8 cellular contexts compared by ENCODE assay signal in the genomic region with DNA sequence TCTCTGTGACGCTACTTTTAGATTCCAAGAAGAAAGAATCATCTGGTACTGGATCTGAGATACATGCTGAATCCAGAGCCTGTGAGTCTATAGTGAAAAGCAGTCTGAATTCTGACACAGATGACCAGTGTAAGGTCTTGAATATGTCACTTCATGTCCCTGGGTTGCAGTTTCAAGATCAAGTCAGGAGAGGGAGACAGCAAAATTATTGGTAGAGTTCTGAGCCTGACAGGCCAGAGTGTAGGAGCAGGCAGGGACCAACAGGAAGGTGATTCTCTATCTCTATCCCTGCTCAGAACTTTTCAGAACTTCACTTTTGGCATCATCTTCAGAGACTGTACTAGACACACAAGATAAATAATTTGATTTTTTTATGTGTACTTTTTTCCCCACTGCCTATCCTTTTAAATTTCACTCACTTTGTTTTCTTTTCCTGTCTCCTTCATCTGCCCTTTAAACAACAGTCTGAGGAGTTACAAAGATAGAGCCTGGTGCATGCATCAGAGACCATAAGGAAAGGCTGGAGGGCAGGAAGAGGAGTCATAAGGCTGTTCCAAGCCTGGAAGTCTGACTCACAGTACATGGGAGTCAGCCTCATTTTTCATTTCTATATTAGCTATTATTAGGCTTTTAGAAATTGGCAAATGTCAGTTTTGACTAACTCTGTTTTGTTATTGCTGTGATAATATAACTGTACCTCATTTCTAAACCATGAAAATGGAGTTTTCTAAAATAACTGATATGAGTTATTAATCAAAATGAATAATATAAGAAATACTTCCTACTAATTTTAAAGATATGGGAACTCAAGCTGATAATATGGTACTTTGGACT.
A peak's percentile ranks its signal among the peaks of the same experiment; 100 is the strongest.
DNase-seq lines count a peak whose midpoint lies in the region; ATAC-seq, FAIRE-seq and TF ChIP-seq lines count a peak whose summit lies in the region.

No MANE protein-coding gene starts in this region.

- H3K79me2 ChIP-seq in MM.1S (ENCODE audit: low read length) = no peaks in the 10 kb centered on the region
- H3K79me2 ChIP-seq in K562 (ENCODE audit: control insufficient read depth, insufficient read depth, low read length) = no peaks in the 10 kb centered on the region

- peak; percentile 50 to 78 for TF ChIP-seq RAD21 in K562 (CRISPR knock-in tag; conservative IDR thresholded peaks at IDR 0.05 in 1 of 2, IDR thresholded peaks at IDR 0.05 in 1 of 2)

- ATAC-seq in GM19324 (IDR thresholded peaks at IDR 0.05; ENCODE audit: low FRiP score, unreplicated experiment) (peak; percentile 51), K562 (no peak), GM21619 (IDR thresholded peaks at IDR 0.05; ENCODE audit: unreplicated experiment) (no peak), HG02623 (IDR thresholded peaks at IDR 0.05; ENCODE audit: unreplicated experiment) (no peak)

- BruUV-seq in K562 (replicated peaks; lab: Mats Ljungman, UMichigan) = no TSS peak

- in situ Hi-C loops in K562 (cut with MboI) = no loop called here

- CTCF ChIA-PET in K562 (lab: Yijun Ruan, JAX; ENCODE audit: low intra/inter-chr PET ratio) = no interaction called here

- DNase-seq in BE2C (peak; percentile 44), MM.1S (peak; percentile 69), K562 (ENCODE audit: extremely low read depth in 1 of 4, low spot score in 3 of 4) (peak in 1 of 4 experiments; percentile 9), midbrain (lab: John Stamatoyannopoulos, UW) (peak; percentile 76), uterus (no peak)

- H2AFZ ChIP-seq in MM.1S (ENCODE audit: low read length) (no peak overlapping the region), K562 (ENCODE audit: low read depth, low read length) (no peak overlapping the region)

- no peaks in the 10 kb centered on the region for H3K9me2 ChIP-seq in MM.1S (replicated peaks; ENCODE audit: insufficient read depth, low read length)

- no peaks in the 10 kb centered on the region for H3K36me3 ChIP-seq in BE2C
- H3K36me3 ChIP-seq in MM.1S (replicated peaks; ENCODE audit: insufficient read depth, low read length) = no peaks in the 10 kb centered on the region
- no peaks in the 10 kb centered on the region for H3K36me3 ChIP-seq in K562 (ENCODE audit: control insufficient read depth, insufficient read depth, low read length)
- no peaks in the 10 kb centered on the region for H3K36me3 ChIP-seq in uterus

- H3K4me3 ChIP-seq in BE2C (ENCODE audit: low read depth, low read length) (no peak overlapping the region), MM.1S (ENCODE audit: low read length) (no peak overlapping the region), K562 (no peak overlapping the region), uterus (no peak overlapping the region)

- H3K4me1 ChIP-seq in BE2C = no peaks in the 10 kb centered on the region; the same call in 1 of the 2 replicates
- no peaks in the 10 kb centered on the region for H3K4me1 ChIP-seq in MM.1S (ENCODE audit: low read length)
- no peaks in the 10 kb centered on the region for H3K4me1 ChIP-seq in K562 (replicated peaks in 1 of 2; ENCODE audit: control insufficient read depth in 2 of 2, insufficient read depth in 2 of 2, low read length in 2 of 2)
- H3K4me1 ChIP-seq in uterus = no peaks in the 10 kb centered on the region

- H3K27me3 ChIP-seq in BE2C (no peaks in the 10 kb centered on the region), MM.1S (replicated peaks; ENCODE audit: insufficient read depth, low read length) (no peaks in the 10 kb centered on the region), K562 (ENCODE audit: control insufficient read depth in 2 of 2, insufficient read depth in 2 of 2, low read length in 2 of 2) (no peaks in the 10 kb centered on the region), uterus (no peaks in the 10 kb centered on the region)

- TF ChIP-seq CTCF in BE2C (IDR thresholded peaks at IDR 0.05; ENCODE audit: low read depth, low read length) (peak; percentile 78), MM.1S (IDR thresholded peaks at IDR 0.05; ENCODE audit: low read length) (peak; percentile 69), K562 (IDR thresholded peaks at IDR 0.05 in 2 of 3, conservative IDR thresholded peaks at IDR 0.05 in 1 of 3; ENCODE audit: insufficient read depth in 2 of 3, low read depth in 1 of 3, low read length in 3 of 3) (no peak), uterus (IDR thresholded peaks at IDR 0.05) (no peak)

- H4K20me1 ChIP-seq in MM.1S (ENCODE audit: insufficient read depth, low read length) (no peaks in the 10 kb centered on the region), K562 (replicated peaks; ENCODE audit: control insufficient read depth, insufficient read depth, low read length) (no peaks in the 10 kb centered on the region)

- POLR2A ChIA-PET in K562 (lab: Yijun Ruan, JAX) = no interaction called here

- no peak for TF ChIP-seq EP300 in K562 (IDR thresholded peaks at IDR 0.05; ENCODE audit: low read length)

- H3K9me3 ChIP-seq in BE2C = no peaks in the 10 kb centered on the region
- no peaks in the 10 kb centered on the region for H3K9me3 ChIP-seq in MM.1S (replicated peaks; ENCODE audit: insufficient read depth, low read length)
- H3K9me3 ChIP-seq in K562 (replicated peaks; ENCODE audit: control insufficient read depth, insufficient read depth, low read depth, low read length) = no peaks in the 10 kb centered on the region
- no peaks in the 10 kb centered on the region for H3K9me3 ChIP-seq in uterus

- no peak overlapping the region for H3K4me2 ChIP-seq in MM.1S (ENCODE audit: low read depth, low read length)
- H3K4me2 ChIP-seq in K562 (ENCODE audit: insufficient read depth, low read length) = no peak overlapping the region

- TF ChIP-seq POLR2A in K562 (conservative IDR thresholded peaks at IDR 0.05) = no peak
- no peak for TF ChIP-seq POLR2A in uterus (IDR thresholded peaks at IDR 0.05)

- FAIRE-seq in K562 (lab: Jason Lieb, UNC) = no peak

- 5% methylated on average over 1 of the region's 1 CpG for WGBS in K562 (ENCODE audit: insufficient coverage, low coverage, missing lambda C conversion rate)

- intact Hi-C loops in K562 (cut with micrococcal nuclease) = loop anchor here (10.0 kb wide), 1 partner anchor 692 kb away; no protein-coding TSS in a partner anchor
- intact Hi-C loops in uterus (cut with DNase I; ENCODE audit: low total_unique reads) = no loop called here

- no peaks in the 10 kb centered on the region for H3F3A ChIP-seq in MM.1S (ENCODE audit: insufficient read depth, low read length)

- H3K27ac ChIP-seq in MM.1S (ENCODE audit: low read length) (no peak overlapping the region), K562 (ENCODE audit: extremely low read depth, low read depth, low read length) (no peak overlapping the region), uterus (no peak overlapping the region)

- H3K9me1 ChIP-seq in K562 (ENCODE audit: control insufficient read depth, insufficient read depth, low read length) = no peaks in the 10 kb centered on the region

- H3K9ac ChIP-seq in MM.1S (ENCODE audit: low read length) (no peak overlapping the region), K562 (ENCODE audit: insufficient read depth in 1 of 2, low read depth in 2 of 2, low read length in 2 of 2) (no peak overlapping the region)

TF ChIP-seq in K562, 482 proteins besides CTCF, POLR2A, EP300 and RAD21:
- TF ChIP-seq NFE2L1 (tag; IDR thresholded peaks at IDR 0.05; ENCODE audit: borderline replicate concordance, low read depth) = no peak
- TF ChIP-seq PCBP1 (IDR thresholded peaks at IDR 0.05; ENCODE audit: low read depth, low read length, poor library complexity, severe bottlenecking) = no peak
- TF ChIP-seq TSC22D4 (tag; IDR thresholded peaks at IDR 0.05) = no peak

Comparison
In these comparisons a context has a peak if more than half of its experiments do, and no peak if none do; other contexts are left out.
1. DNase-seq: peak in BE2C (single experiment), MM.1S (single experiment) and midbrain (single experiment); none in uterus (0 of 2).
2. CTCF ChIP-seq: peak in BE2C (single experiment) and MM.1S (single experiment); none in K562 (0 of 3) and uterus (0 of 4).